In genomic region chr4:184538023-184538599, GRCh38 we compare ENCODE assay signal across 1 cellular context.
TF ChIP-seq lines count a peak whose summit lies in the region.

No MANE protein-coding gene starts in this region.

TF ChIP-seq in HepG2, 621 proteins besides CTCF, POLR2A, EP300 and RAD21 (continued from another document and continues in another):
- TF ChIP-seq ARID5B (CRISPR knock-in tag; IDR thresholded peaks at IDR 0.05) (peak; percentile 26; the same call in 1 of the 2 replicates), STAG1 (CRISPR knock-in tag; IDR thresholded peaks at IDR 0.05) (peak; percentile 98), ZSCAN5A (CRISPR knock-in tag; IDR thresholded peaks at IDR 0.05; ENCODE audit: borderline replicate concordance) (peak; percentile 2; the same call in 1 of the 2 replicates), KMT2A (CRISPR knock-in tag; IDR thresholded peaks at IDR 0.05) (0 out of 2 replicates have a peak, but pooled peaks have one; percentile 21), CC2D1A (CRISPR knock-in tag; IDR thresholded peaks at IDR 0.05) (no peak), SOX5 (CRISPR knock-in tag; IDR thresholded peaks at IDR 0.05; ENCODE audit: borderline replicate concordance) (no peak; the same call in 1 of the 2 replicates), SALL1 (CRISPR knock-in tag; IDR thresholded peaks at IDR 0.05) (peak; percentile 44; the same call in 1 of the 2 replicates), SMARCE1 (IDR thresholded peaks at IDR 0.05; ENCODE audit: borderline replicate concordance) (no peak), AKNA (CRISPR knock-in tag; IDR thresholded peaks at IDR 0.05; ENCODE audit: borderline replicate concordance) (no peak; the same call in 1 of the 2 replicates), GATAD2A (CRISPR knock-in tag; IDR thresholded peaks at IDR 0.05) (peak; percentile 76), GATA4 (IDR thresholded peaks at IDR 0.05; ENCODE audit: borderline replicate concordance, low read depth) (no peak), FOXC1 (CRISPR knock-in tag; IDR thresholded peaks at IDR 0.05; ENCODE audit: borderline replicate concordance) (0 out of 2 replicates have a peak, but pooled peaks have one; percentile 8), HDAC2 (CRISPR knock-in tag; IDR thresholded peaks at IDR 0.05) (peak; percentile 40; the same call in 1 of the 2 replicates), ZNF878 (CRISPR knock-in tag; IDR thresholded peaks at IDR 0.05) (no peak), CREB3 (CRISPR knock-in tag; IDR thresholded peaks at IDR 0.05) (peak; percentile 59; the same call in 1 of the 2 replicates), YEATS2 (CRISPR knock-in tag; IDR thresholded peaks at IDR 0.05; ENCODE audit: borderline replicate concordance) (no peak), ETV5 (CRISPR knock-in tag; IDR thresholded peaks at IDR 0.05; ENCODE audit: borderline replicate concordance) (peak; percentile 44; the same call in 1 of the 2 replicates), SMAD3 (CRISPR knock-in tag; IDR thresholded peaks at IDR 0.05) (peak; percentile 60; the same call in 1 of the 2 replicates), CHCHD3 (CRISPR knock-in tag; IDR thresholded peaks at IDR 0.05) (no peak), MAX (IDR thresholded peaks at IDR 0.05) (peak; percentile 18; the same call in 1 of the 2 replicates), REPIN1 (CRISPR knock-in tag; IDR thresholded peaks at IDR 0.05; ENCODE audit: borderline replicate concordance, low read depth) (peak; percentile 62; the same call in 1 of the 2 replicates), STAT6 (CRISPR knock-in tag; IDR thresholded peaks at IDR 0.05; ENCODE audit: borderline replicate concordance) (no peak), SOX6 (IDR thresholded peaks at IDR 0.05) (no peak), SOX6 (CRISPR knock-in tag; IDR thresholded peaks at IDR 0.05) (0 out of 2 replicates have a peak, but pooled peaks have one; percentile 5), ZFX (CRISPR knock-in tag; IDR thresholded peaks at IDR 0.05; ENCODE audit: low read depth) (peak; percentile 32), PHF21A (CRISPR knock-in tag; IDR thresholded peaks at IDR 0.05) (peak; percentile 53; the same call in 1 of the 2 replicates), SATB2 (CRISPR knock-in tag; IDR thresholded peaks at IDR 0.05) (no peak), ZNF670 (CRISPR knock-in tag; IDR thresholded peaks at IDR 0.05; ENCODE audit: borderline replicate concordance) (peak; percentile 64; the same call in 1 of the 2 replicates), ZHX1 (CRISPR knock-in tag; IDR thresholded peaks at IDR 0.05; ENCODE audit: low read depth) (no peak), HMGXB4 (CRISPR knock-in tag; IDR thresholded peaks at IDR 0.05; ENCODE audit: borderline replicate concordance in 1 of 2, low read depth in 1 of 2) (peak; percentile 65 to 79), HOXA3 (CRISPR knock-in tag; IDR thresholded peaks at IDR 0.05) (peak; percentile 33; the same call in 1 of the 2 replicates), HNF4A (CRISPR knock-in tag; IDR thresholded peaks at IDR 0.05) (no peak), PHF20 (CRISPR knock-in tag; IDR thresholded peaks at IDR 0.05) (no peak), KDM2A (CRISPR knock-in tag; IDR thresholded peaks at IDR 0.05; ENCODE audit: borderline replicate concordance, low read depth) (peak; percentile 45; the same call in 1 of the 2 replicates), ZNF800 (CRISPR knock-in tag; IDR thresholded peaks at IDR 0.05) (peak; percentile 60), TEAD3 (CRISPR knock-in tag; optimal IDR thresholded peaks at IDR 0.05; ENCODE audit: borderline replicate concordance) (peak; percentile 66), BCL6 (CRISPR knock-in tag; IDR thresholded peaks at IDR 0.05) (peak; percentile 22; the same call in 1 of the 2 replicates)
